8 cellular contexts compared by ENCODE assay signal in the genomic region with DNA sequence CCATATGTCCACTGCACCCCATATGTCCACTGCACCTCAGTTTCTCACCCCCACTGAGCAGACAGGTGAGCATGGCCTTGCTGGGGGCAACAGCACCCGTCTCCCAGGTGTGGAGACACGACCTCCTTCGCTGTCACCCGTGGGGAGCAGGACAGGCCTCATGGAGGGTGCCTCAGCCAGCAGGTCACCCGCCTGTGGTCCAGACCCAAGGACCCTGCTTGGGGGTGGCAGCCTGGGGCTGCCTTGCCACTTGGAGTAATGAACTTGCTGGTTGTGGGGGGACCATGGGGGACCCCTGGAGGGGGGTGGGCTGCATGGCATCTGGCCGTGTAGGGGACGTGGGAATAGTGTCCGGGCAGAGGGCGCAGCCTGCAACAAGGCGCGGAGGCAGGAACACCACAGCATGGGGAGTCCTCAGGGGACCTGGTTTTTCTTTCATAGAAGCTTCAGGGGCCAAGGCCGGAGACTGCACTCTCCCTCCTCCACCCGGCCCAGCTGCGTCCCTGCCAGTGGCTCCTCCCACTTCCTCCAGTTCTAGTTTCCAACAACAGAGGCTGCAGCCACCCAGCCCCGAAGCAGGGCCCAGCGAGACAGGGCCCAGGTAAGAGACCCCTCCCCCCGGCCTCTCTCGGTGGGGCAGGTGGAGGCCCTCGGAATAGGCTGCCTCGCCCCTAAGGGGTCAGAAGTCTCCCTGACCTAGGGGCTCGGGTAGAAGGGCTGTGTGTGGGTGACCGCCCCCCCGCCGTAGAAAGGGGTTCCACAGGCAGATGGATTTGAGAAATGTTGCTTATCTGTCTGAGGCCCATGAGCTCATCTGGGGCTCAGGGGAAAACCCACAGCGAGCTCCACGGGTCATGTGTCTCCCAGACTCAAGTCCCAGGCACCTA. TPM values are rescaled to one million over a fixed set of nuclear protein-coding genes. Genes with fewer than 3 reads are reported as not detected.
DNase-seq lines count a peak whose midpoint lies in the region; ATAC-seq and TF ChIP-seq lines count a peak whose summit lies in the region.

Gene NHLRC4, plus strand, starts transcription at position 531 of the 887 bp plus-strand sequence. CDS start 1,043 bp downstream, outside the sequence.

- H3K27me3 ChIP-seq in CD4-positive, CD25-positive, alpha-beta regulatory T cell (ENCODE audit: control insufficient read depth, insufficient read depth, low read length), result no peaks in the 10 kb centered on the region
- H3K27me3 ChIP-seq in trophoblast cell (ENCODE audit: insufficient read depth, low read length), result peaks cover 3% of the 10 kb centered on the region

- peak within 1 kb of the TSS; percentile 22 for H4K12ac ChIP-seq in trophoblast cell (ENCODE audit: low read depth, low read length)

- H3K4me1 ChIP-seq in CD4-positive, CD25-positive, alpha-beta regulatory T cell (ENCODE audit: control insufficient read depth, insufficient read depth, low read length, poor library complexity, severe bottlenecking), result peaks cover 52% of the 10 kb centered on the region
- H3K4me1 ChIP-seq in trophoblast cell (ENCODE audit: control insufficient read depth in 1 of 2, insufficient read depth in 2 of 2, low read length in 2 of 2), result peaks cover 30 to 37% of the 10 kb centered on the region in 2 experiments

- H3K36me3 ChIP-seq in CD4-positive, CD25-positive, alpha-beta regulatory T cell (ENCODE audit: control insufficient read depth, insufficient read depth, low read length), result no peaks in the 10 kb centered on the region
- H3K36me3 ChIP-seq in trophoblast cell (ENCODE audit: control insufficient read depth in 1 of 2, insufficient read depth in 2 of 2, low read length in 2 of 2), result no peaks in the 10 kb centered on the region

- H4K8ac ChIP-seq in trophoblast cell (ENCODE audit: low read depth, low read length), result peak within 1 kb of the TSS; percentile 74

- peaks cover 0 to under 1% (median 0%) of the 10 kb centered on the region in 7 donors for H3K9me3 Mint-ChIP-seq in CD4-positive, CD25-positive, alpha-beta regulatory T cell

- H3K14ac ChIP-seq in trophoblast cell (ENCODE audit: low read length), result peak within 1 kb of the TSS; percentile 28

- peaks cover 4% of the 10 kb centered on the region for H3K27me3 Mint-ChIP-seq in CD4-positive, CD25-positive, alpha-beta regulatory T cell

- H3K4me2 ChIP-seq in trophoblast cell (ENCODE audit: low read length), result no peak within 1 kb of the TSS

- peak within 1 kb of the TSS; percentile 61 for H2BK12ac ChIP-seq in trophoblast cell (ENCODE audit: low read length)

- H3K23ac ChIP-seq in trophoblast cell (ENCODE audit: low read length), result no peak within 1 kb of the TSS

- peak within 1 kb of the TSS; percentile 27 for H2BK5ac ChIP-seq in trophoblast cell (ENCODE audit: low read depth, low read length, poor library complexity)

- H3K27ac Mint-ChIP-seq in CD4-positive, CD25-positive, alpha-beta regulatory T cell, result peak within 1 kb of the TSS; percentile 62 to 88 (median 84)

- peaks cover 11% of the 10 kb centered on the region for H3K79me1 ChIP-seq in trophoblast cell (ENCODE audit: low read length)

- peak within 1 kb of the TSS; percentile 57 for H2BK120ac ChIP-seq in trophoblast cell (ENCODE audit: insufficient read depth, low read length, poor library complexity)

- H3K18ac ChIP-seq in trophoblast cell (ENCODE audit: low read length), result peak within 1 kb of the TSS; percentile 39

- H3K9ac ChIP-seq in trophoblast cell (ENCODE audit: low read length), result no peak within 1 kb of the TSS

- peak; percentile 34 to 85 (median 56) for DNase-seq in CD4-positive, CD25-positive, alpha-beta regulatory T cell
- DNase-seq in NCI-H510A (lab: John Stamatoyannopoulos, UW), result peak; percentile 58
- DNase-seq in activated T-cell treated with anti-CD3 and anti-CD28 coated beads, Interleukin-2, amount 50 U/mL, for 1 hour, result peak; percentile 43
- DNase-seq in fibroblast of villous mesenchyme (ENCODE audit: low read depth), result peak; percentile 75
- peak; percentile 15 to 62 for DNase-seq in trophoblast cell
- no peak for DNase-seq in HK-2 (ENCODE audit: unreplicated experiment)

- H3K4me1 Mint-ChIP-seq in CD4-positive, CD25-positive, alpha-beta regulatory T cell, result peaks cover 0 to 39% (median 19%) of the 10 kb centered on the region in 4 donors

- H3K9me3 ChIP-seq in CD4-positive, CD25-positive, alpha-beta regulatory T cell (ENCODE audit: control insufficient read depth in 2 of 2, low read length in 2 of 2), result no peaks in the 10 kb centered on the region
- H3K9me3 ChIP-seq in trophoblast cell (ENCODE audit: insufficient read depth, low read depth, low read length), result peaks cover 10% of the 10 kb centered on the region

- H3K4ac ChIP-seq in trophoblast cell (ENCODE audit: low read depth, low read length), result peak within 1 kb of the TSS; percentile 22

- peak within 1 kb of the TSS; percentile 55 for H3K27ac ChIP-seq in CD4-positive, CD25-positive, alpha-beta regulatory T cell (ENCODE audit: insufficient read depth, low read length, poor library complexity, severe bottlenecking)
- H3K27ac ChIP-seq in trophoblast cell (ENCODE audit: low read depth, low read length), result no peak within 1 kb of the TSS

- H3K4me3 ChIP-seq in CD4-positive, CD25-positive, alpha-beta regulatory T cell (ENCODE audit: low read depth, low read length), result peak within 1 kb of the TSS; percentile 37
- H3K4me3 ChIP-seq in fibroblast of villous mesenchyme (ENCODE audit: low read depth, low read length) (peak within 1 kb of the TSS; percentile 38), trophoblast cell (ENCODE audit: low read depth, low read length) (no peak within 1 kb of the TSS)

- no CpG with 5 or more reads among the region's 26 CpGs for WGBS in trophoblast cell (ENCODE audit: extremely low coverage, insufficient coverage, insufficient read length)

- H3K79me2 ChIP-seq in trophoblast cell (ENCODE audit: control insufficient read depth, insufficient read depth, low read length, poor library complexity), result peaks cover 3% of the 10 kb centered on the region

- peak within 1 kb of the TSS; percentile 54 for H2AFZ ChIP-seq in trophoblast cell (ENCODE audit: insufficient read depth, low read length, poor library complexity)

- H4K91ac ChIP-seq in trophoblast cell (ENCODE audit: low read depth, low read length), result peak within 1 kb of the TSS; percentile 74

- H3K4me3 Mint-ChIP-seq in CD4-positive, CD25-positive, alpha-beta regulatory T cell, result peak within 1 kb of the TSS; percentile 80 to 93 (median 88)

- peak within 1 kb of the TSS; percentile 53 for H2AK5ac ChIP-seq in trophoblast cell (ENCODE audit: low read length)

- TF ChIP-seq CTCF in fibroblast of villous mesenchyme (IDR thresholded peaks at IDR 0.05; ENCODE audit: insufficient read depth, low read depth, low read length), result no peak

- ATAC-seq in CD4-positive, CD25-positive, alpha-beta regulatory T cell (ENCODE audit: low read depth in 2 of 2), result peak; percentile 57 to 58
- ATAC-seq in GM21423 (IDR thresholded peaks at IDR 0.05; ENCODE audit: unreplicated experiment) (peak; percentile 38), HG03442 (IDR thresholded peaks at IDR 0.05; ENCODE audit: unreplicated experiment) (no peak)

- H3K36me3 Mint-ChIP-seq in CD4-positive, CD25-positive, alpha-beta regulatory T cell, result no peaks in the 10 kb centered on the region

RNA-seq across cellular contexts. Expression of gene NHLRC4, which starts in this region (rescaled TPM):
- total RNA-seq in CD4-positive, CD25-positive, alpha-beta regulatory T cell, result 1.9 TPM
- polyA plus RNA-seq in CD4-positive, CD25-positive, alpha-beta regulatory T cell, result 1 to 10 TPM; 3.7 to 5.6 (median 4.8) TPM
- total RNA-seq in fibroblast of villous mesenchyme, result 1.7 and 3.2 TPM in 2 replicates
- polyA plus RNA-seq in trophoblast cell (2013), result 0.25 and 0.28 TPM in 2 replicates
